In genomic region chr4:182705389-182705788, GRCh38 we compare ENCODE assay signal across 26 cellular contexts.
"Had no signal": no experiment of that assay in that cellular context is flagged by ENCODE, and none has a peak within 500 bp of the region (broad histone marks: within the 10 kb centered on the region; RNA-seq: fewer than 3 reads in every experiment).

No MANE protein-coding gene starts in this region.

- H3K27ac ChIP-seq: suprapubic skin, testis, thoracic aorta, thyroid gland, tibial artery, tibial nerve, transverse colon, upper lobe of left lung, upper lobe of right lung, uterus, vagina had no signal

- DNase-seq: stimulated activated CD4-positive, alpha-beta T cell treated with anti-CD3 and anti-CD28 coated beads, Interleukin-2, amount 100 ng/mL, for 24 hours; stimulated activated CD4-positive, alpha-beta T cell treated with anti-CD3 and anti-CD28 coated beads, Interleukin-2, amount 100 ng/mL, for 48 hours; stimulated activated CD4-positive, alpha-beta T cell treated with anti-CD3 and anti-CD28 coated beads, Interleukin-4, amount 100 ng/mL, for 1 hour; stimulated activated CD4-positive, alpha-beta T cell treated with anti-CD3 and anti-CD28 coated beads, Interleukin-4, amount 100 ng/mL, for 24 hours; stimulated activated CD4-positive, alpha-beta T cell treated with anti-CD3 and anti-CD28 coated beads, Interleukin-4, amount 100 ng/mL, for 4 hours; stimulated activated CD8-positive, alpha-beta memory T cell treated with anti-CD3 and anti-CD28 coated beads, Interleukin-4, amount 100 ng/mL, for 48 hours; stimulated activated naive B cell treated with anti-CD40 and anti-IgM and Interleukin-4, amounts not matched to agents 10 μg/mL and 1 μg/mL and 100 μg/mL, for 72 hours; stimulated activated naive CD4-positive, alpha-beta T cell; stimulated activated naive CD4-positive, alpha-beta T cell treated with Interleukin-2 at 50 U/mL for 16 hours; stimulated activated naive CD8-positive, alpha-beta T cell treated with anti-CD3 and anti-CD28 coated beads, Interleukin-15, amount 100 ng/mL, for 72 hours; stimulated activated naive CD8-positive, alpha-beta T cell treated with anti-CD3 and anti-CD28 coated beads, Interleukin-15, Interleukin-2, amounts not matched to agents 100 U/mL and 50 U/mL, for 24 hours; substantia nigra; testis; thyroid gland; tibial artery; transverse colon; upper lobe of left lung; upper lobe of right lung; uterus had no signal

- H3K9me3 ChIP-seq: suprapubic skin, testis, thoracic aorta, thyroid gland, tibial artery, tibial nerve, transverse colon, upper lobe of left lung, upper lobe of right lung, uterus, vagina had no signal

- H3K36me3 ChIP-seq: suprapubic skin, thoracic aorta, thyroid gland, tibial artery, tibial nerve, transverse colon, upper lobe of left lung, upper lobe of right lung, uterus, vagina had no signal

- H3K4me1 ChIP-seq: suprapubic skin, testis, thyroid gland, tibial artery, tibial nerve, upper lobe of left lung, upper lobe of right lung, uterus, vagina had no signal

- H3K4me3 ChIP-seq: suprapubic skin, testis, thoracic aorta, thyroid gland, tibial artery, tibial nerve, transverse colon, upper lobe of left lung, upper lobe of right lung, uterus, vagina had no signal

- H3K27me3 ChIP-seq: suprapubic skin, testis, thyroid gland, tibial artery, tibial nerve, upper lobe of left lung, upper lobe of right lung, uterus, vagina had no signal

- FAIRE-seq: urothelium cell line had no signal

- ATAC-seq: stimulated activated effector memory CD8-positive, alpha-beta T cell treated with anti-CD3 and anti-CD28 coated beads, Interleukin-12 subunit alpha, Interleukin-12 subunit beta, amount 100 ng/mL, for 72 hours; stimulated activated memory B cell treated with anti-CD40 and anti-IgM and Interleukin-4, amounts not matched to agents 10 μg/mL and 1 μg/mL and 100 μg/mL, for 72 hours; stimulated activated naive B cell treated with anti-CD40 and anti-IgM and Interleukin-4, amounts not matched to agents 10 μg/mL and 1 μg/mL and 100 μg/mL, for 72 hours; stimulated activated naive CD8-positive, alpha-beta T cell treated with anti-CD3 and anti-CD28 coated beads, Interleukin-15, amount 100 ng/mL, for 72 hours; stimulated activated naive CD8-positive, alpha-beta T cell treated with anti-CD3 and anti-CD28 coated beads, Interleukin-15, Interleukin-2, amounts not matched to agents 100 U/mL and 50 U/mL, for 24 hours; upper lobe of right lung had no signal
